Comparison of ENCODE assay signal across 14 cellular contexts in the genomic region with DNA sequence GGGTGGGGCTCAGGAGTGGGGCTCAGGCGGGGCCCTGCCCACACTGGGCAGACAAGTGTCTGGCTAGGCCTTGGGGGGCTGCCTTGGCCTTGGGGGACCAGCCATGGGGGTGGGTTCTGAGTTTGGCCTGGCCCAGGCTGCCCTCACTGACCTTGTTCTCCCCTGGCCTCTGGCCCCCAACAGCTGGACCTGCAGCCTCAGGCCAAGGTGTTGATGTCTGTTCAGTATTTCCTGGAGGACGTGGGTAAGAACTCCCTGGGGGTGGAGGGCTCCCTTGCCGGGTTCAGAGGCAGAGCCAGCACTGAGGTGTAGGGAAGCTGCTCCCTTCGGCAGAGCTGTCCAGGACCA. TPM values are rescaled to one million over a fixed set of nuclear protein-coding genes. Genes with fewer than 3 reads are reported as not detected.
DNase-seq lines count a peak whose midpoint lies in the region; ATAC-seq and TF ChIP-seq lines count a peak whose summit lies in the region.
"Had no signal": no experiment of that assay in that cellular context is flagged by ENCODE, and none has a peak within 500 bp of the region (broad histone marks: within the 10 kb centered on the region; RNA-seq: fewer than 3 reads in every experiment).

No MANE protein-coding gene starts in this region.

- H3K36me3 ChIP-seq in OCI-LY3 (replicated peaks; ENCODE audit: low read depth, low read length), result peaks cover 66% of the 10 kb centered on the region

- H3K79me2 ChIP-seq in OCI-LY3 (ENCODE audit: low read length), result no peaks in the 10 kb centered on the region

- peak overlapping the region; percentile 49; the same call in 1 of the 2 replicates for H3K4me3 ChIP-seq in OCI-LY3 (ENCODE audit: low read length)
- H3K4me3 ChIP-seq: dorsolateral prefrontal cortex had no signal

- peaks cover 33% of the 10 kb centered on the region for H4K20me1 ChIP-seq in OCI-LY3 (ENCODE audit: insufficient read depth, low read length)

- no peaks in the 10 kb centered on the region for H3K27me3 ChIP-seq in OCI-LY3 (ENCODE audit: low read depth, low read length)
- H3K27me3 ChIP-seq: dorsolateral prefrontal cortex, Peyer's patch had no signal

- no peak for TF ChIP-seq CTCF in OCI-LY3 (IDR thresholded peaks at IDR 0.05; ENCODE audit: low read depth, low read length)

- no peaks in the 10 kb centered on the region for H3K9me3 ChIP-seq in OCI-LY3 (ENCODE audit: insufficient read depth, low read length)
- H3K9me3 ChIP-seq: Peyer's patch had no signal

- peak; percentile 18 for ATAC-seq in GM18502 (IDR thresholded peaks at IDR 0.05; ENCODE audit: poor library complexity, unreplicated experiment)
- peak; percentile 6 for ATAC-seq in GM21367 (IDR thresholded peaks at IDR 0.05; ENCODE audit: unreplicated experiment)
- ATAC-seq in HG02970 (IDR thresholded peaks at IDR 0.05; ENCODE audit: low FRiP score, unreplicated experiment), result peak; percentile 6
- no peak for ATAC-seq in HG03565 (IDR thresholded peaks at IDR 0.05; ENCODE audit: unreplicated experiment)

- DNase-seq in cerebellum (ENCODE audit: low spot score) (no peak), NCI-H187 treated with DMSO at 0.1 percent for 48 hours (lab: John Stamatoyannopoulos, UW) (no peak), NCI-H2171 (lab: John Stamatoyannopoulos, UW) (no peak)
- DNase-seq: activated CD4-positive, alpha-beta memory T cell treated with anti-CD3 and anti-CD28 coated beads for 36 hours; dorsolateral prefrontal cortex; NCI-H1417; stimulated activated CD8-positive, alpha-beta memory T cell treated with anti-CD3 and anti-CD28 coated beads, Interleukin-4, amount 100 ng/mL, for 48 hours; trophoblast cell had no signal

- no peak overlapping the region for H2AFZ ChIP-seq in OCI-LY3 (ENCODE audit: low read depth, low read length)

- peak overlapping the region; percentile 83 for H3K4me2 ChIP-seq in OCI-LY3 (ENCODE audit: low read length)

- peak overlapping the region; percentile 58; the same call in 1 of the 2 replicates for H3K9ac ChIP-seq in OCI-LY3 (ENCODE audit: low read length)

- peak overlapping the region; percentile 62 for H3K27ac ChIP-seq in OCI-LY3 (ENCODE audit: low read length)

- peaks cover 28% of the 10 kb centered on the region for H3K4me1 ChIP-seq in OCI-LY3 (ENCODE audit: low read length)

RNA-seq across cellular contexts. Expression of a gene that starts 20.0 kb away (rescaled TPM):
- total RNA-seq in cerebellum, result 0.73 TPM

RNA-seq across cellular contexts. Expression of a gene that starts 50.8 kb away (rescaled TPM):
- total RNA-seq in cerebellum, result 12.1 TPM
